Comparison of ENCODE assay signal across 8 cellular contexts in genomic region chr6:166950443-166950821, GRCh38. TPM values are rescaled to one million over a fixed set of nuclear protein-coding genes. Genes with fewer than 3 reads are reported as not detected.
DNase-seq lines count a peak whose midpoint lies in the region; ATAC-seq, FAIRE-seq and TF ChIP-seq lines count a peak whose summit lies in the region.

No MANE protein-coding gene starts in this region.

- H3K27ac ChIP-seq in esophagus squamous epithelium (peak overlapping the region; percentile 41 to 83 (median 65)), uterus (no peak overlapping the region)

- ATAC-seq in GM21390 (IDR thresholded peaks at IDR 0.05; ENCODE audit: unreplicated experiment): peak; percentile 43
- peak; percentile 38 for ATAC-seq in HG03571 (IDR thresholded peaks at IDR 0.05; ENCODE audit: unreplicated experiment)

- H3K9me3 ChIP-seq in esophagus squamous epithelium (no peaks in the 10 kb centered on the region), uterus (no peaks in the 10 kb centered on the region)

- H3K27me3 ChIP-seq in esophagus squamous epithelium (no peaks in the 10 kb centered on the region), uterus (no peaks in the 10 kb centered on the region)

- TF ChIP-seq POLR2A in esophagus squamous epithelium (IDR thresholded peaks at IDR 0.05) (peak in 1 of 4 donors; percentile 12), uterus (IDR thresholded peaks at IDR 0.05) (no peak)

- no peak for TF ChIP-seq CTCF in GM12875 (IDR thresholded peaks at IDR 0.05; ENCODE audit: borderline replicate concordance, insufficient read depth, low read depth, low read length)
- no peak for TF ChIP-seq CTCF in esophagus squamous epithelium (IDR thresholded peaks at IDR 0.05)
- no peak for TF ChIP-seq CTCF in uterus (IDR thresholded peaks at IDR 0.05)

- H3K4me1 ChIP-seq in esophagus squamous epithelium (peaks cover 5 to 35% (median 13%) of the 10 kb centered on the region in 3 donors), uterus (no peaks in the 10 kb centered on the region)

- DNase-seq in esophagus squamous epithelium (lab: John Stamatoyannopoulos, UW) (no peak), frontal cortex (ENCODE audit: low spot score in 2 of 2) (no peak), D341Med (ENCODE audit: low spot score) (no peak), uterus (no peak), NCI-H1105 (lab: John Stamatoyannopoulos, UW) (no peak)

- H3K4me3 ChIP-seq in GM12875 (ENCODE audit: low read depth, low read length): peak overlapping the region; percentile 10
- peak overlapping the region in 1 of 4 donors; percentile 39 for H3K4me3 ChIP-seq in esophagus squamous epithelium
- H3K4me3 ChIP-seq in uterus: no peak overlapping the region

- intact Hi-C loops in esophagus squamous epithelium (cut with DNase I) (no loop called here), uterus (cut with DNase I; ENCODE audit: low total_unique reads) (no loop called here)

- FAIRE-seq in frontal cortex (lab: Jason Lieb, UNC): no peak

- 56 to 83% methylated on average over 7 to 9 of the region's 10 CpGs for WGBS in esophagus squamous epithelium, 2 donors

- H3K36me3 ChIP-seq in esophagus squamous epithelium (peaks cover 0 to 39% (median 11%) of the 10 kb centered on the region in 3 donors), uterus (no peaks in the 10 kb centered on the region)

RNA-seq across cellular contexts. Expression of gene RNASET2, which starts 5.9 kb away (rescaled TPM):
- 10 to 100 TPM; 29.1 to 56.7 (median 41.2) TPM for total RNA-seq in esophagus squamous epithelium
- total RNA-seq in frontal cortex: 16.7 TPM
- 100 to 1,000 TPM in 1 of 4 donors, 10 to 100 TPM in 3; 22.0 to 184 (median 30.3) TPM for total RNA-seq in uterus

RNA-seq across cellular contexts. Expression of gene CEP43, which starts 48.8 kb away (rescaled TPM):
- 10 to 100 TPM; 13.0 to 18.6 (median 13.3) TPM for total RNA-seq in esophagus squamous epithelium
- total RNA-seq in frontal cortex: 75.8 TPM
- 10 to 100 TPM in 3 of 4 donors, 1 to 10 TPM in 1; 8.5 to 59.7 (median 37.2) TPM for total RNA-seq in uterus

Comparison
In these comparisons a context has a peak if more than half of its experiments do, and no peak if none do; other contexts are left out.
1. H3K27ac ChIP-seq: peak in esophagus squamous epithelium (4 of 4); none in uterus (0 of 2).